ENCODE assay signal across 22 cellular contexts in the genomic region with DNA sequence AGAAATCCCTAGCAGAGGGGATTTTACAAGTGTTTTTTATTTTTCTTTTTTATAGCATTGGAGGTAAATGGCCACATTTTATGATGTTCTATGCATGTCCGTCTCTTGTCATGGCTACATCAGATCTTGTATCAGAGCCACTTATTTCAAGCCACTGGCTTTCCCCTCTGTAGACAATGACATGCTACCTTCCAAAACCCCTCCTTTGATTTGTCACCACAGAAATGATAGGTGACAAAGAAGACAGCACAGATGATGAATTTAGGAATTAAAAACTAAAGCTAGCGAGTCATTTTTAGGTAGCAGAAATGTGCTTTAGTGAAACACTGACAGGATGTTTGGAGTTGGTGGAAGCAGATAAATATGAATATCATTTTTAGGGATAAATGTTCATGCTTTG. TPM values are rescaled to one million over a fixed set of nuclear protein-coding genes. Genes with fewer than 3 reads are reported as not detected.
DNase-seq lines count a peak whose midpoint lies in the region; ATAC-seq and TF ChIP-seq lines count a peak whose summit lies in the region.
"Had no signal": no experiment of that assay in that cellular context is flagged by ENCODE, and none has a peak within 500 bp of the region (broad histone marks: within the 10 kb centered on the region; RNA-seq: fewer than 3 reads in every experiment).

No MANE protein-coding gene starts in this region.

- WGBS in psoas muscle, 3 donors: 80 to 93% (median 88%) methylated on average over 2 of the region's 2 CpGs

- no peaks in the 10 kb centered on the region for H3K36me3 ChIP-seq in CD8-positive, alpha-beta memory T cell (ENCODE audit: insufficient read depth, low read length)
- H3K36me3 ChIP-seq in brain microvascular endothelial cell (replicated peaks) (no peaks in the 10 kb centered on the region), psoas muscle (ENCODE audit: insufficient read depth in 1 of 2, low read depth in 1 of 2) (no peaks in the 10 kb centered on the region), Karpas-422 (ENCODE audit: insufficient read depth, low read length) (no peaks in the 10 kb centered on the region)
- H3K36me3 ChIP-seq: ascending aorta, left lung, ovary, right atrium auricular region had no signal

- no peak overlapping the region for H2AFZ ChIP-seq in Karpas-422 (ENCODE audit: low read length)
- H2AFZ ChIP-seq: GM23338 had no signal

- no peak overlapping the region for H3K9ac ChIP-seq in Karpas-422 (ENCODE audit: low read length)

- peak; percentile 69 to 73 for ATAC-seq in activated T-cell treated with anti-CD3 and anti-CD28 coated beads, Interleukin-2, amount 50 U/mL, for 72 hours (replicated peaks in 1 of 2)
- no peak for ATAC-seq in psoas muscle
- ATAC-seq in foreskin keratinocyte: no peak
- ATAC-seq: activated CD8-positive, alpha-beta memory T cell treated with anti-CD3 and anti-CD28 coated beads, Interleukin-2, amount 10 ng/mL, durations not matched to agents 7 days and 5 days; GM23338; left lung had no signal

- H3K4me2 ChIP-seq in Karpas-422 (ENCODE audit: low read depth, low read length, poor library complexity, severe bottlenecking): no peak overlapping the region
- H3K4me2 ChIP-seq: GM23338 had no signal

- TF ChIP-seq CTCF in brain microvascular endothelial cell (IDR thresholded peaks at IDR 0.05; ENCODE audit: low read depth, low read length, missing control alignments) (no peak), psoas muscle (IDR thresholded peaks at IDR 0.05) (no peak), foreskin keratinocyte (conservative IDR thresholded peaks at IDR 0.05) (no peak)

- no peaks in the 10 kb centered on the region for H3K9me3 ChIP-seq in CD8-positive, alpha-beta memory T cell (ENCODE audit: low read length)
- H3K9me3 ChIP-seq in psoas muscle: no peaks in the 10 kb centered on the region
- H3K9me3 ChIP-seq in Karpas-422 (ENCODE audit: low read length): 0 out of 2 replicates have a peak, but pooled peaks cover 3% of the 10 kb centered on the region
- H3K9me3 ChIP-seq: ascending aorta, left lung, ovary, right atrium auricular region had no signal

- H3K9me2 ChIP-seq in Karpas-422 (replicated peaks; ENCODE audit: insufficient read depth, low read length): no peaks in the 10 kb centered on the region

- H3K4me3 ChIP-seq in CD8-positive, alpha-beta memory T cell (ENCODE audit: low read length): no peak overlapping the region
- H3K4me3 ChIP-seq in brain microvascular endothelial cell (ENCODE audit: low read depth, low read length) (no peak overlapping the region), psoas muscle (no peak overlapping the region), Karpas-422 (ENCODE audit: low read length) (no peak overlapping the region)
- H3K4me3 ChIP-seq: ascending aorta, GM23338, left lung, ovary, right atrium auricular region had no signal

- H4K20me1 ChIP-seq in Karpas-422 (ENCODE audit: insufficient read depth, low read depth, low read length): no peaks in the 10 kb centered on the region

- in situ Hi-C loops in brain microvascular endothelial cell (cut with HindIII; ENCODE audit: low pct_ligation_motif_present, low sequenced_read_pairs): no loop called here

- no peaks in the 10 kb centered on the region for H3K79me2 ChIP-seq in Karpas-422 (ENCODE audit: low read length)

- intact Hi-C loops in psoas muscle (cut with DNase I) (no loop called here), posterior vena cava (cut with DNase I) (no loop called here)

- no peaks in the 10 kb centered on the region for H3K27me3 ChIP-seq in CD8-positive, alpha-beta memory T cell (ENCODE audit: insufficient read depth, low read length, poor library complexity, severe bottlenecking)
- H3K27me3 ChIP-seq in brain microvascular endothelial cell (replicated peaks) (no peaks in the 10 kb centered on the region), psoas muscle (ENCODE audit: insufficient read depth in 3 of 3, low read length in 2 of 3) (no peaks in the 10 kb centered on the region), foreskin keratinocyte (no peaks in the 10 kb centered on the region), Karpas-422 (ENCODE audit: low read length) (no peaks in the 10 kb centered on the region)
- H3K27me3 ChIP-seq: ascending aorta, left lung, ovary, right atrium auricular region had no signal

- no peak overlapping the region for H3K27ac ChIP-seq in CD8-positive, alpha-beta memory T cell (ENCODE audit: low read depth, low read length)
- H3K27ac ChIP-seq in brain microvascular endothelial cell: peak overlapping the region; percentile 70
- H3K27ac ChIP-seq in psoas muscle: peak overlapping the region; percentile 78
- H3K27ac ChIP-seq in foreskin keratinocyte: no peak overlapping the region
- no peak overlapping the region for H3K27ac ChIP-seq in Karpas-422 (ENCODE audit: low read length)
- H3K27ac ChIP-seq: ascending aorta, ovary had no signal

- CTCF ChIA-PET in CD8-positive, alpha-beta memory T cell (lab: Charles Lee): interaction anchor here (1.1 to 1.3 kb wide), 3 partner anchors 9 to 21 kb away, joined by 3 to 4 read pairs (median 4); partner anchors contain the start of gene PLCB1

- peaks cover 4% of the 10 kb centered on the region for H3K27me3 Mint-ChIP-seq in activated T-cell treated with anti-CD3 and anti-CD28 coated beads, Interleukin-2, amount 50 U/mL, for 72 hours (ENCODE audit: low read depth)
- no peaks in the 10 kb centered on the region for H3K27me3 Mint-ChIP-seq in CD8-positive, alpha-beta memory T cell
- H3K27me3 Mint-ChIP-seq: activated CD8-positive, alpha-beta memory T cell treated with anti-CD3 and anti-CD28 coated beads, Interleukin-2, amount 10 ng/mL, durations not matched to agents 7 days and 5 days; activated naive CD8-positive, alpha-beta T cell treated with anti-CD3 and anti-CD28 coated beads for 36 hours; type B pancreatic cell had no signal

- H3K4me1 ChIP-seq in CD8-positive, alpha-beta memory T cell (ENCODE audit: insufficient read depth, low read length): peaks cover 58% of the 10 kb centered on the region
- H3K4me1 ChIP-seq in psoas muscle (peaks cover 57% of the 10 kb centered on the region), foreskin keratinocyte (no peaks in the 10 kb centered on the region), Karpas-422 (ENCODE audit: low read length) (no peaks in the 10 kb centered on the region)

- no peak for DNase-seq in activated T-cell treated with anti-CD3 and anti-CD28 coated beads, Interleukin-2, amount 50 U/mL, for 72 hours
- no peak for DNase-seq in activated T-cell treated with anti-CD3 and anti-CD28 coated beads, Interleukin-2, amount 50 U/mL, for 1 hour
- DNase-seq in CD8-positive, alpha-beta memory T cell: no peak
- DNase-seq in brain microvascular endothelial cell (no peak), psoas muscle (no peak), posterior vena cava (ENCODE audit: low spot score) (no peak), foreskin keratinocyte (no peak), Karpas-422 (no peak)
- DNase-seq: ACHN; activated CD8-positive, alpha-beta memory T cell treated with anti-CD3 and anti-CD28 coated beads, Interleukin-2, amount 10 ng/mL, durations not matched to agents 7 days and 5 days; activated naive CD8-positive, alpha-beta T cell treated with anti-CD3 and anti-CD28 coated beads for 36 hours; Calu3; left lung; midbrain; NCI-H82; ovary; stimulated activated CD4-positive, alpha-beta T cell treated with anti-CD3 and anti-CD28 coated beads, Interleukin-2, amount 100 ng/mL, for 24 hours had no signal

- peak overlapping the region in 1 of 2 donors; percentile 36 for H3K4me3 Mint-ChIP-seq in activated T-cell treated with anti-CD3 and anti-CD28 coated beads, Interleukin-2, amount 50 U/mL, for 72 hours
- peak overlapping the region in 5 of 7 donors; percentile 4 to 66 (median 39) for H3K4me3 Mint-ChIP-seq in CD8-positive, alpha-beta memory T cell
- H3K4me3 Mint-ChIP-seq: activated CD8-positive, alpha-beta memory T cell treated with anti-CD3 and anti-CD28 coated beads, Interleukin-2, amount 10 ng/mL, durations not matched to agents 7 days and 5 days; activated naive CD8-positive, alpha-beta T cell treated with anti-CD3 and anti-CD28 coated beads for 36 hours; GM23338; type B pancreatic cell had no signal

- peaks cover 59% of the 10 kb centered on the region for H3K4me1 Mint-ChIP-seq in activated T-cell treated with anti-CD3 and anti-CD28 coated beads, Interleukin-2, amount 50 U/mL, for 72 hours (ENCODE audit: low read depth)
- peaks cover 71 to 90% (median 87%) of the 10 kb centered on the region in 3 donors for H3K4me1 Mint-ChIP-seq in CD8-positive, alpha-beta memory T cell

- POLR2A ChIA-PET in CD8-positive, alpha-beta memory T cell (lab: Charles Lee): interaction anchor here (0.9 to 2.2 kb wide), 3 partner anchors 9 to 20 kb away, joined by 3 to 9 read pairs (median 3); no protein-coding TSS in a partner anchor

- peaks cover 0 to under 1% of the 10 kb centered on the region in 2 donors for H3K36me3 Mint-ChIP-seq in activated T-cell treated with anti-CD3 and anti-CD28 coated beads, Interleukin-2, amount 50 U/mL, for 72 hours (ENCODE audit: insufficient read depth in 2 of 2)
- H3K36me3 Mint-ChIP-seq in CD8-positive, alpha-beta memory T cell: no peaks in the 10 kb centered on the region
- H3K36me3 Mint-ChIP-seq: activated CD8-positive, alpha-beta memory T cell treated with anti-CD3 and anti-CD28 coated beads, Interleukin-2, amount 10 ng/mL, durations not matched to agents 7 days and 5 days; activated naive CD8-positive, alpha-beta T cell treated with anti-CD3 and anti-CD28 coated beads for 36 hours; naive thymus-derived CD8-positive, alpha-beta T cell; type B pancreatic cell had no signal

- H3K9me3 Mint-ChIP-seq in activated T-cell treated with anti-CD3 and anti-CD28 coated beads, Interleukin-2, amount 50 U/mL, for 72 hours: peaks cover 0 to 1% of the 10 kb centered on the region in 2 donors
- no peaks in the 10 kb centered on the region for H3K9me3 Mint-ChIP-seq in CD8-positive, alpha-beta memory T cell
- H3K9me3 Mint-ChIP-seq: activated naive CD8-positive, alpha-beta T cell treated with anti-CD3 and anti-CD28 coated beads for 36 hours; type B pancreatic cell had no signal

- peak overlapping the region; percentile 31 for H3K27ac Mint-ChIP-seq in activated T-cell treated with anti-CD3 and anti-CD28 coated beads, Interleukin-2, amount 50 U/mL, for 72 hours
- peak overlapping the region in 7 of 8 donors; percentile 4 to 61 (median 46) for H3K27ac Mint-ChIP-seq in CD8-positive, alpha-beta memory T cell
- H3K27ac Mint-ChIP-seq: GM23338, type B pancreatic cell had no signal

RNA-seq across cellular contexts. Expression of gene PLCB1, which starts 20.8 kb away (rescaled TPM):
- 1 to 10 TPM; 3.2 to 3.4 TPM for total RNA-seq in activated T-cell treated with anti-CD3 and anti-CD28 coated beads, Interleukin-2, amount 50 U/mL, for 72 hours
- 1 to 10 TPM; 8.5 to 9.9 TPM for total RNA-seq in CD8-positive, alpha-beta memory T cell
- 8.8 TPM for polyA plus RNA-seq in CD8-positive, alpha-beta memory T cell
- total RNA-seq in psoas muscle: 10 to 100 TPM in 1 of 4 donors, 1 to 10 TPM in 3; 4.2 to 10.7 (median 6.9) TPM
- polyA plus RNA-seq in psoas muscle: 1 to 10 TPM; 1.5 to 3.2 (median 2.5) TPM
- 10 to 100 TPM; 16.9 to 20.8 TPM for total RNA-seq in posterior vena cava
- total RNA-seq in foreskin keratinocyte: 0.14 and 0.41 TPM in 2 replicates
- 0.08 TPM in 1 of 2 replicates, not detected in the other for polyA plus RNA-seq in foreskin keratinocyte
- 0.82 and 1.3 TPM in 2 replicates for total RNA-seq in Karpas-422 (2014; rRNA removed; shearing (Covaris generic); ENCODE audit: low replicate concordance)

Comparison
In these comparisons a context has a peak if more than half of its experiments do, and no peak if none do; other contexts are left out.
1. ATAC-seq: peak in activated T-cell treated with anti-CD3 and anti-CD28 coated beads, Interleukin-2, amount 50 U/mL, for 72 hours (2 of 2); none in psoas muscle (0 of 4) and foreskin keratinocyte (single experiment).
2. H3K27ac ChIP-seq: peak in brain microvascular endothelial cell (single experiment) and psoas muscle (single experiment); none in CD8-positive, alpha-beta memory T cell (single experiment), foreskin keratinocyte (single experiment) and Karpas-422 (single experiment).